Comparison of ENCODE assay signal across 17 cellular contexts in genomic region chr6:6587696-6588063, GRCh38. TPM values are rescaled to one million over a fixed set of nuclear protein-coding genes. Genes with fewer than 3 reads are reported as not detected.
DNase-seq lines count a peak whose midpoint lies in the region; ATAC-seq and TF ChIP-seq lines count a peak whose summit lies in the region.
"Had no signal": no experiment of that assay in that cellular context is flagged by ENCODE, and none has a peak within 500 bp of the region (broad histone marks: within the 10 kb centered on the region; RNA-seq: fewer than 3 reads in every experiment).

No MANE protein-coding gene starts in this region.

- TF ChIP-seq POLR2A in lower leg skin (IDR thresholded peaks at IDR 0.05) = no peak

- 68 to 93% methylated on average over 1 of the region's 1 CpG for WGBS in lower leg skin, 2 donors

- ATAC-seq in activated T-cell treated with anti-CD3 and anti-CD28 coated beads, Interleukin-2, amount 50 U/mL, for 72 hours (replicated peaks in 1 of 2) = no peak
- ATAC-seq in stimulated activated naive B cell treated with anti-CD40 and anti-IgM and Interleukin-4, amounts not matched to agents 10 μg/mL and 1 μg/mL and 100 μg/mL, for 72 hours (replicated peaks) = no peak
- ATAC-seq in GM19463 (IDR thresholded peaks at IDR 0.05; ENCODE audit: unreplicated experiment) (no peak), left colon (no peak)

- peak overlapping the region; percentile 51 to 74 for H3K4me3 Mint-ChIP-seq in activated T-cell treated with anti-CD3 and anti-CD28 coated beads, Interleukin-2, amount 50 U/mL, for 72 hours
- H3K4me3 Mint-ChIP-seq in activated T-cell treated with anti-CD3 and anti-CD28 coated beads, Interleukin-2, amount 50 U/mL, for 24 hours = no peak overlapping the region
- H3K4me3 Mint-ChIP-seq in IgD-negative memory B cell = peak overlapping the region; percentile 85 to 99 (median 96)
- H3K4me3 Mint-ChIP-seq in activated T-helper 1 cell treated with anti-CD3 and anti-CD28 coated beads, Interleukin-12 subunit alpha, Interleukin-12 subunit beta, Interleukin-2, Interleukin-4 antibody, amounts not matched to agents 30 ng/mL and 10 ng/mL and 1 ng/mL, durations not matched to agents 14 hours and 24 hours and 36 hours = peak overlapping the region; percentile 32
- peak overlapping the region; percentile 86 to 90 for H3K4me3 Mint-ChIP-seq in stimulated activated naive B cell treated with anti-CD40 and anti-IgM and Interleukin-4, amounts not matched to agents 10 μg/mL and 1 μg/mL and 100 μg/mL, for 72 hours

- peaks cover 1 to 4% of the 10 kb centered on the region in 2 donors for H3K36me3 Mint-ChIP-seq in activated T-cell treated with anti-CD3 and anti-CD28 coated beads, Interleukin-2, amount 50 U/mL, for 72 hours (ENCODE audit: insufficient read depth in 2 of 2)
- no peaks in the 10 kb centered on the region for H3K36me3 Mint-ChIP-seq in activated T-cell treated with anti-CD3 and anti-CD28 coated beads, Interleukin-2, amount 50 U/mL, for 24 hours (ENCODE audit: low read depth)
- peaks cover 7% of the 10 kb centered on the region for H3K36me3 Mint-ChIP-seq in IgD-negative memory B cell
- peaks cover 8% of the 10 kb centered on the region for H3K36me3 Mint-ChIP-seq in activated T-helper 1 cell treated with anti-CD3 and anti-CD28 coated beads, Interleukin-12 subunit alpha, Interleukin-12 subunit beta, Interleukin-2, Interleukin-4 antibody, amounts not matched to agents 30 ng/mL and 10 ng/mL and 1 ng/mL, durations not matched to agents 14 hours and 24 hours and 36 hours (ENCODE audit: low read depth)
- peaks cover 0 to 5% of the 10 kb centered on the region in 2 donors for H3K36me3 Mint-ChIP-seq in stimulated activated naive B cell treated with anti-CD40 and anti-IgM and Interleukin-4, amounts not matched to agents 10 μg/mL and 1 μg/mL and 100 μg/mL, for 72 hours

- H3K27ac Mint-ChIP-seq in activated T-cell treated with anti-CD3 and anti-CD28 coated beads, Interleukin-2, amount 50 U/mL, for 72 hours = no peak overlapping the region
- no peak overlapping the region for H3K27ac Mint-ChIP-seq in activated T-cell treated with anti-CD3 and anti-CD28 coated beads, Interleukin-2, amount 50 U/mL, for 24 hours
- peak overlapping the region; percentile 89 to 98 (median 96) for H3K27ac Mint-ChIP-seq in IgD-negative memory B cell
- H3K27ac Mint-ChIP-seq in activated T-helper 1 cell treated with anti-CD3 and anti-CD28 coated beads, Interleukin-12 subunit alpha, Interleukin-12 subunit beta, Interleukin-2, Interleukin-4 antibody, amounts not matched to agents 30 ng/mL and 10 ng/mL and 1 ng/mL, durations not matched to agents 14 hours and 24 hours and 36 hours = peak overlapping the region; percentile 21
- peak overlapping the region; percentile 94 for H3K27ac Mint-ChIP-seq in stimulated activated naive B cell treated with anti-CD40 and anti-IgM and Interleukin-4, amounts not matched to agents 10 μg/mL and 1 μg/mL and 100 μg/mL, for 72 hours

- H3K4me1 Mint-ChIP-seq in activated T-cell treated with anti-CD3 and anti-CD28 coated beads, Interleukin-2, amount 50 U/mL, for 72 hours (ENCODE audit: low read depth) = peaks cover 77% of the 10 kb centered on the region
- peaks cover 67% of the 10 kb centered on the region for H3K4me1 Mint-ChIP-seq in activated T-cell treated with anti-CD3 and anti-CD28 coated beads, Interleukin-2, amount 50 U/mL, for 24 hours (ENCODE audit: low read depth)
- H3K4me1 Mint-ChIP-seq in IgD-negative memory B cell = peaks cover 51 to 78% (median 65%) of the 10 kb centered on the region in 3 donors
- H3K4me1 Mint-ChIP-seq in activated T-helper 1 cell treated with anti-CD3 and anti-CD28 coated beads, Interleukin-12 subunit alpha, Interleukin-12 subunit beta, Interleukin-2, Interleukin-4 antibody, amounts not matched to agents 30 ng/mL and 10 ng/mL and 1 ng/mL, durations not matched to agents 14 hours and 24 hours and 36 hours (ENCODE audit: low read depth) = peaks cover 79% of the 10 kb centered on the region
- H3K4me1 Mint-ChIP-seq in stimulated activated naive B cell treated with anti-CD40 and anti-IgM and Interleukin-4, amounts not matched to agents 10 μg/mL and 1 μg/mL and 100 μg/mL, for 72 hours = peaks cover 54 to 79% of the 10 kb centered on the region in 2 donors

- H3K9me3 Mint-ChIP-seq in activated T-cell treated with anti-CD3 and anti-CD28 coated beads, Interleukin-2, amount 50 U/mL, for 72 hours = peaks cover 0 to 6% of the 10 kb centered on the region in 2 donors
- peaks cover 5% of the 10 kb centered on the region for H3K9me3 Mint-ChIP-seq in activated T-cell treated with anti-CD3 and anti-CD28 coated beads, Interleukin-2, amount 50 U/mL, for 24 hours
- no peaks in the 10 kb centered on the region for H3K9me3 Mint-ChIP-seq in IgD-negative memory B cell
- peaks cover 6% of the 10 kb centered on the region for H3K9me3 Mint-ChIP-seq in activated T-helper 1 cell treated with anti-CD3 and anti-CD28 coated beads, Interleukin-12 subunit alpha, Interleukin-12 subunit beta, Interleukin-2, Interleukin-4 antibody, amounts not matched to agents 30 ng/mL and 10 ng/mL and 1 ng/mL, durations not matched to agents 14 hours and 24 hours and 36 hours
- peaks cover 0 to 1% of the 10 kb centered on the region in 2 donors for H3K9me3 Mint-ChIP-seq in stimulated activated naive B cell treated with anti-CD40 and anti-IgM and Interleukin-4, amounts not matched to agents 10 μg/mL and 1 μg/mL and 100 μg/mL, for 72 hours

- intact Hi-C loops in activated T-helper 1 cell treated with anti-CD3 and anti-CD28 coated beads, Interleukin-12 subunit alpha, Interleukin-12 subunit beta, Interleukin-2, Interleukin-4 antibody, amounts not matched to agents 30 ng/mL and 10 ng/mL and 1 ng/mL, durations not matched to agents 14 hours and 24 hours and 36 hours (cut with micrococcal nuclease) = loop anchor here (1.0 to 2.0 kb wide), 2 partner anchors 9 to 29 kb away; no protein-coding TSS in a partner anchor
- intact Hi-C loops in lower leg skin (cut with DNase I; ENCODE audit: low total_unique reads) (no loop called here), left colon (cut with DNase I, micrococcal nuclease) (no loop called here)

- no peak for TF ChIP-seq CTCF in lower leg skin (IDR thresholded peaks at IDR 0.05)

- no peaks in the 10 kb centered on the region for H3K27me3 Mint-ChIP-seq in activated T-cell treated with anti-CD3 and anti-CD28 coated beads, Interleukin-2, amount 50 U/mL, for 72 hours (ENCODE audit: low read depth)
- H3K27me3 Mint-ChIP-seq in activated T-cell treated with anti-CD3 and anti-CD28 coated beads, Interleukin-2, amount 50 U/mL, for 24 hours = no peaks in the 10 kb centered on the region
- no peaks in the 10 kb centered on the region for H3K27me3 Mint-ChIP-seq in IgD-negative memory B cell
- no peaks in the 10 kb centered on the region for H3K27me3 Mint-ChIP-seq in activated T-helper 1 cell treated with anti-CD3 and anti-CD28 coated beads, Interleukin-12 subunit alpha, Interleukin-12 subunit beta, Interleukin-2, Interleukin-4 antibody, amounts not matched to agents 30 ng/mL and 10 ng/mL and 1 ng/mL, durations not matched to agents 14 hours and 24 hours and 36 hours (ENCODE audit: insufficient read depth)
- no peaks in the 10 kb centered on the region for H3K27me3 Mint-ChIP-seq in stimulated activated naive B cell treated with anti-CD40 and anti-IgM and Interleukin-4, amounts not matched to agents 10 μg/mL and 1 μg/mL and 100 μg/mL, for 72 hours

- DNase-seq in activated T-cell treated with anti-CD3 and anti-CD28 coated beads, Interleukin-2, amount 50 U/mL, for 72 hours = no peak
- DNase-seq in activated T-cell treated with anti-CD3 and anti-CD28 coated beads, Interleukin-2, amount 50 U/mL, for 24 hours = no peak
- DNase-seq in activated T-helper 1 cell treated with anti-CD3 and anti-CD28 coated beads, Interleukin-12 subunit alpha, Interleukin-12 subunit beta, Interleukin-2, Interleukin-4 antibody, amounts not matched to agents 30 ng/mL and 10 ng/mL and 1 ng/mL, durations not matched to agents 14 hours and 24 hours and 36 hours (ENCODE audit: low spot score) = no peak
- DNase-seq in stimulated activated naive B cell treated with anti-CD40 and anti-IgM and Interleukin-4, amounts not matched to agents 10 μg/mL and 1 μg/mL and 100 μg/mL, for 72 hours = no peak
- DNase-seq in lower leg skin (ENCODE audit: low spot score in 2 of 2) = no peak
- DNase-seq in left colon = no peak
- DNase-seq: activated CD8-positive, alpha-beta memory T cell treated with anti-CD3 and anti-CD28 coated beads for 24 hours; Caco-2; GM23248; NCI-H82; nucleus accumbens; stimulated activated CD4-positive, alpha-beta T cell treated with anti-CD3 and anti-CD28 coated beads, Interleukin-12 subunit alpha, Interleukin-12 subunit beta, amount 100 ng/mL, for 4 hours; upper lobe of right lung had no signal

- no peak overlapping the region for H3K4me3 ChIP-seq in lower leg skin (ENCODE audit: low read depth, poor library complexity, severe bottlenecking)
- H3K4me3 ChIP-seq: GM23248, upper lobe of right lung had no signal

RNA-seq across cellular contexts. Expression of gene LY86, which starts 0.8 kb away (rescaled TPM):
- 1 to 10 TPM in 1 of 2 donors, under 1 TPM in 1; 0.39 to 1.2 TPM for total RNA-seq in activated T-cell treated with anti-CD3 and anti-CD28 coated beads, Interleukin-2, amount 50 U/mL, for 72 hours
- polyA plus RNA-seq in IgD-negative memory B cell = 394 TPM
- 1.1 and 1.2 TPM in 2 replicates for total RNA-seq in activated T-helper 1 cell treated with anti-CD3 and anti-CD28 coated beads, Interleukin-12 subunit alpha, Interleukin-12 subunit beta, Interleukin-2, Interleukin-4 antibody, amounts not matched to agents 30 ng/mL and 10 ng/mL and 1 ng/mL, durations not matched to agents 14 hours and 24 hours and 36 hours
- total RNA-seq in lower leg skin (1 to 10 TPM in 2 of 4 donors, under 1 TPM in 1, not detected in 1; 0.88 to 2.1 (median 1.6) TPM), left colon (1 to 10 TPM in 1 of 2 donors, under 1 TPM in 1; 0.49 to 2.3 TPM)
- total RNA-seq: astrocyte, Caco-2, GM23248 had no signal
- polyA plus RNA-seq: AG04450, GM23248 had no signal

Comparison
In these comparisons a context has a peak if more than half of its experiments do, and no peak if none do; other contexts are left out.
1. H3K27ac Mint-ChIP-seq: peak in IgD-negative memory B cell (3 of 3), activated T-helper 1 cell treated with anti-CD3 and anti-CD28 coated beads, Interleukin-12 subunit alpha, Interleukin-12 subunit beta, Interleukin-2, Interleukin-4 antibody, amounts not matched to agents 30 ng/mL and 10 ng/mL and 1 ng/mL, durations not matched to agents 14 hours and 24 hours and 36 hours (single experiment) and stimulated activated naive B cell treated with anti-CD40 and anti-IgM and Interleukin-4, amounts not matched to agents 10 μg/mL and 1 μg/mL and 100 μg/mL, for 72 hours (single experiment); none in activated T-cell treated with anti-CD3 and anti-CD28 coated beads, Interleukin-2, amount 50 U/mL, for 72 hours (single experiment) and activated T-cell treated with anti-CD3 and anti-CD28 coated beads, Interleukin-2, amount 50 U/mL, for 24 hours (single experiment).